ENCODE assay signal across 1 cellular context in genomic region chr11:47946682-47947575, GRCh38.
TF ChIP-seq lines count a peak whose summit lies in the region.

No MANE protein-coding gene starts in this region.

TF ChIP-seq in HepG2, 621 proteins besides CTCF, POLR2A, EP300 and RAD21 (continued from another document):
- TF ChIP-seq POGZ (CRISPR knock-in tag; IDR thresholded peaks at IDR 0.05) = no peak
- TF ChIP-seq ZNF878 (CRISPR knock-in tag; IDR thresholded peaks at IDR 0.05) = no peak
- 0 out of 2 replicates have a peak, but pooled peaks have one; percentile 58 for TF ChIP-seq MAFG (CRISPR knock-in tag; IDR thresholded peaks at IDR 0.05)
- TF ChIP-seq ZNF720 (CRISPR knock-in tag; IDR thresholded peaks at IDR 0.05) = no peak
- TF ChIP-seq ZNF770 (CRISPR knock-in tag; IDR thresholded peaks at IDR 0.05) = no peak
- TF ChIP-seq MXI1 (IDR thresholded peaks at IDR 0.05; ENCODE audit: borderline replicate concordance, low read depth, low read length) = no peak
- TF ChIP-seq REL (CRISPR knock-in tag; conservative IDR thresholded peaks at IDR 0.05) = no peak
- no peak for TF ChIP-seq ZNF883 (CRISPR knock-in tag; IDR thresholded peaks at IDR 0.05; ENCODE audit: not compliant biosample characterization)
- TF ChIP-seq NFE2L2 (IDR thresholded peaks at IDR 0.05; ENCODE audit: low read length) = peak; percentile 72
TF ChIP-seq in HepG2: peak in this region for 7.
